9 cellular contexts compared by ENCODE assay signal in genomic region chrX:134238144-134238543, GRCh38. TPM values are rescaled to one million over a fixed set of nuclear protein-coding genes. Genes with fewer than 3 reads are reported as not detected.
"Had no signal": no experiment of that assay in that cellular context is flagged by ENCODE, and none has a peak within 500 bp of the region (broad histone marks: within the 10 kb centered on the region; RNA-seq: fewer than 3 reads in every experiment).

No MANE protein-coding gene starts in this region.

RNA-seq across cellular contexts. Expression of gene CCDC160, which starts 1.2 kb away (rescaled TPM):
- total RNA-seq: activated CD4-positive, alpha-beta T cell treated with anti-CD3 and anti-CD28 coated beads, Interleukin-2, amount 10 ng/mL, durations not matched to agents 7 days and 5 days; activated CD8-positive, alpha-beta memory T cell treated with anti-CD3 and anti-CD28 coated beads, Interleukin-2, amount 10 ng/mL, durations not matched to agents 7 days and 5 days; activated CD8-positive, alpha-beta T cell treated with anti-CD3 and anti-CD28 coated beads for 36 hours; dermis microvascular lymphatic vessel endothelial cell; heart right ventricle; left cardiac atrium; mononuclear cell; T-helper 2 cell treated with Interferon-gamma antibody and Interleukin-4, amounts not matched to agents 100 ng/mL and 5 ng/mL, for 36 hours; vagina had no signal
- polyA plus RNA-seq: heart right ventricle had no signal
